Comparison of ENCODE assay signal across 1 cellular context in the genomic region with DNA sequence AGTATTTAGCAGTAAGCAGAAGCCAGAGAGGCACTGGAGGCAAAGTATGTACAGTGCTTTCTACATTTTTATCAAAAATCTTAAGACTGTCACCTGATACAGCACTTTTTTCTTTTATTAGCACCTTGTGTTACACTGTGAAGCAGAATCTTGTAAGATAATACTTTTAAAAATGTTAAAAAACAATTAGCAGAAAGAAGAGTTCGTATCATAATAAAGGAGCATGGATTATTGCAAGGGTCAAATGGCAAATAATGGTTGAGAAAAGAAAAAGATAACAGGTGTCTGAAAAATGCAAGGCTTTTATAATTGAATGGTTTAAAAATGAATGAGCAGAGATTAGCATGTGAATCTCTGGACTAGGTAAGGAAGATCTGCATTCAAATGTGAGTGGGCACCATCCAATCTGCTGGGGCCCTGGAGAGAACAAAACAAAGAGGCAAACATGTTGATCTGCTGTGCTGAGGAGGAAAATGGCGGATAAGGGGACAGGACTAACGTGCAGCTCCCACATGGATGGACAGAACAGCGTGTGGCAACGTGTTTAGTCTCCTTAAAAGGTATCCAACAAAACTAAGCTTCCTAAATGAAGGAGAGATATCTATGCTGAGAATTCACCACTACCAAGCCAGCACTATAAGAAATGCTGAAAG.
TF ChIP-seq lines count a peak whose summit lies in the region.

No MANE protein-coding gene starts in this region.

TF ChIP-seq in HepG2, 621 proteins besides CTCF, POLR2A, EP300 and RAD21:
- TF ChIP-seq ZNF549 (CRISPR knock-in tag; IDR thresholded peaks at IDR 0.05) = no peak
- TF ChIP-seq, protein P1, sequence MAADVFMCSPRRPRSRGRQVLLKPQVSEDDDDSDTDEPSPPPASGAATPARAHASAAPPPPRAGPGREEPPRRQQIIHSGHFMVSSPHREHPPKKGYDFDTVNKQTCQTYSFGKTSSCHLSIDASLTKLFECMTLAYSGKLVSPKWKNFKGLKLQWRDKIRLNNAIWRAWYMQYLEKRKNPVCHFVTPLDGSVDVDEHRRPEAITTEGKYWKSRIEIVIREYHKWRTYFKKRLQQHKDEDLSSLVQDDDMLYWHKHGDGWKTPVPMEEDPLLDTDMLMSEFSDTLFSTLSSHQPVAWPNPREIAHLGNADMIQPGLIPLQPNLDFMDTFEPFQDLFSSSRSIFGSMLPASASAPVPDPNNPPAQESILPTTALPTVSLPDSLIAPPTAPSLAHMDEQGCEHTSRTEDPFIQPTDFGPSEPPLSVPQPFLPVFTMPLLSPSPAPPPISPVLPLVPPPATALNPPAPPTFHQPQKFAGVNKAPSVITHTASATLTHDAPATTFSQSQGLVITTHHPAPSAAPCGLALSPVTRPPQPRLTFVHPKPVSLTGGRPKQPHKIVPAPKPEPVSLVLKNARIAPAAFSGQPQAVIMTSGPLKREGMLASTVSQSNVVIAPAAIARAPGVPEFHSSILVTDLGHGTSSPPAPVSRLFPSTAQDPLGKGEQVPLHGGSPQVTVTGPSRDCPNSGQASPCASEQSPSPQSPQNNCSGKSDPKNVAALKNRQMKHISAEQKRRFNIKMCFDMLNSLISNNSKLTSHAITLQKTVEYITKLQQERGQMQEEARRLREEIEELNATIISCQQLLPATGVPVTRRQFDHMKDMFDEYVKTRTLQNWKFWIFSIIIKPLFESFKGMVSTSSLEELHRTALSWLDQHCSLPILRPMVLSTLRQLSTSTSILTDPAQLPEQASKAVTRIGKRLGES (CRISPR knock-in tag; IDR thresholded peaks at IDR 0.05; ENCODE audit: borderline replicate concordance) = 0 out of 2 replicates have a peak, but pooled peaks have one; percentile 25
- TF ChIP-seq TOE1 (CRISPR knock-in tag; IDR thresholded peaks at IDR 0.05) = no peak
- TF ChIP-seq, protein P2, sequence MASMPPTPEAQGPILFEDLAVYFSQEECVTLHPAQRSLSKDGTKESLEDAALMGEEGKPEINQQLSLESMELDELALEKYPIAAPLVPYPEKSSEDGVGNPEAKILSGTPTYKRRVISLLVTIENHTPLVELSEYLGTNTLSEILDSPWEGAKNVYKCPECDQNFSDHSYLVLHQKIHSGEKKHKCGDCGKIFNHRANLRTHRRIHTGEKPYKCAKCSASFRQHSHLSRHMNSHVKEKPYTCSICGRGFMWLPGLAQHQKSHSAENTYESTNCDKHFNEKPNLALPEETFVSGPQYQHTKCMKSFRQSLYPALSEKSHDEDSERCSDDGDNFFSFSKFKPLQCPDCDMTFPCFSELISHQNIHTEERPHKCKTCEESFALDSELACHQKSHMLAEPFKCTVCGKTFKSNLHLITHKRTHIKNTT (CRISPR knock-in tag; IDR thresholded peaks at IDR 0.05) = no peak
- no peak for TF ChIP-seq ZNF468 (CRISPR knock-in tag; IDR thresholded peaks at IDR 0.05)
- no peak for TF ChIP-seq ZNF570 (CRISPR knock-in tag; IDR thresholded peaks at IDR 0.05; ENCODE audit: borderline replicate concordance)
- TF ChIP-seq, protein P3, sequence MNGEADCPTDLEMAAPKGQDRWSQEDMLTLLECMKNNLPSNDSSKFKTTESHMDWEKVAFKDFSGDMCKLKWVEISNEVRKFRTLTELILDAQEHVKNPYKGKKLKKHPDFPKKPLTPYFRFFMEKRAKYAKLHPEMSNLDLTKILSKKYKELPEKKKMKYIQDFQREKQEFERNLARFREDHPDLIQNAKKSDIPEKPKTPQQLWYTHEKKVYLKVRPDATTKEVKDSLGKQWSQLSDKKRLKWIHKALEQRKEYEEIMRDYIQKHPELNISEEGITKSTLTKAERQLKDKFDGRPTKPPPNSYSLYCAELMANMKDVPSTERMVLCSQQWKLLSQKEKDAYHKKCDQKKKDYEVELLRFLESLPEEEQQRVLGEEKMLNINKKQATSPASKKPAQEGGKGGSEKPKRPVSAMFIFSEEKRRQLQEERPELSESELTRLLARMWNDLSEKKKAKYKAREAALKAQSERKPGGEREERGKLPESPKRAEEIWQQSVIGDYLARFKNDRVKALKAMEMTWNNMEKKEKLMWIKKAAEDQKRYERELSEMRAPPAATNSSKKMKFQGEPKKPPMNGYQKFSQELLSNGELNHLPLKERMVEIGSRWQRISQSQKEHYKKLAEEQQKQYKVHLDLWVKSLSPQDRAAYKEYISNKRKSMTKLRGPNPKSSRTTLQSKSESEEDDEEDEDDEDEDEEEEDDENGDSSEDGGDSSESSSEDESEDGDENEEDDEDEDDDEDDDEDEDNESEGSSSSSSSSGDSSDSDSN (CRISPR knock-in tag; IDR thresholded peaks at IDR 0.05) = no peak
